Comparison of ENCODE assay signal across 1 cellular context in the genomic region with DNA sequence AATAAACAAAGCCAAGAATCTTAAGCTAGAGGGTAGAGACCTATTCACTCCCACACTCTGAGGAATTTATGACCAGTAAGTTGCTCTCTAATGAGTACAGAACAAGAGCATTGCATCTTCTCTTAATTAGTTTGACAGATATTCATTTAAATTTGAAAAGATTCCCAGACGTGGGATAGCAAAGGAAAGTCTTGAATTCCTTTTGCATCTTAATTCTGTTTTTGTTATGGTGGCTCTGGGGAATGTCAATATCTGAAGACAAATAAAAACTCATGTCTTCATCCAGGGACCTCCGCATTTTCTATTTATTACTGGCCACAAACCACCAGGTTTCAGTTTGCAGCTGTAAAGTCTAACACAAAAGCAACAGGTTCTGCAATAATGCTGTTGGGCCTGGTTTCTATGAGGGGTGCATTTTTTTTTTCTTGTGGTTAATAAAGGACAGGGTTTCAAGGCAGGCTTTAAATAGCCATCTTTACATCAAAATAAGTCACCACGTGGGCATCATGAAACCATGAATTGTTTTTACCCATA.
TF ChIP-seq lines count a peak whose summit lies in the region.

No MANE protein-coding gene starts in this region.

TF ChIP-seq in IMR-90, 13 proteins besides CTCF, POLR2A, EP300 and RAD21:
- TF ChIP-seq RFX5 (IDR thresholded peaks at IDR 0.05; ENCODE audit: low read depth, low read length) (no peak), BHLHE40 (IDR thresholded peaks at IDR 0.05; ENCODE audit: low read depth, low read length) (no peak), MXI1 (IDR thresholded peaks at IDR 0.05; ENCODE audit: borderline replicate concordance, low read depth, low read length) (no peak), NFE2L2 (IDR thresholded peaks at IDR 0.05; ENCODE audit: low read depth, low read length) (no peak), CHD1 (IDR thresholded peaks at IDR 0.05; ENCODE audit: low read depth, low read length) (no peak), FOS (IDR thresholded peaks at IDR 0.05; ENCODE audit: low read depth, low read length) (no peak), CEBPB (IDR thresholded peaks at IDR 0.05; ENCODE audit: low read depth, low read length) (no peak), SMC3 (IDR thresholded peaks at IDR 0.05; ENCODE audit: low read depth, low read length) (no peak)
- TF ChIP-seq, protein P1, sequence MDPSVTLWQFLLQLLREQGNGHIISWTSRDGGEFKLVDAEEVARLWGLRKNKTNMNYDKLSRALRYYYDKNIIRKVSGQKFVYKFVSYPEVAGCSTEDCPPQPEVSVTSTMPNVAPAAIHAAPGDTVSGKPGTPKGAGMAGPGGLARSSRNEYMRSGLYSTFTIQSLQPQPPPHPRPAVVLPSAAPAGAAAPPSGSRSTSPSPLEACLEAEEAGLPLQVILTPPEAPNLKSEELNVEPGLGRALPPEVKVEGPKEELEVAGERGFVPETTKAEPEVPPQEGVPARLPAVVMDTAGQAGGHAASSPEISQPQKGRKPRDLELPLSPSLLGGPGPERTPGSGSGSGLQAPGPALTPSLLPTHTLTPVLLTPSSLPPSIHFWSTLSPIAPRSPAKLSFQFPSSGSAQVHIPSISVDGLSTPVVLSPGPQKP (IDR thresholded peaks at IDR 0.05; ENCODE audit: borderline replicate concordance, low read depth, low read length) = no peak
- TF ChIP-seq, protein P2, sequence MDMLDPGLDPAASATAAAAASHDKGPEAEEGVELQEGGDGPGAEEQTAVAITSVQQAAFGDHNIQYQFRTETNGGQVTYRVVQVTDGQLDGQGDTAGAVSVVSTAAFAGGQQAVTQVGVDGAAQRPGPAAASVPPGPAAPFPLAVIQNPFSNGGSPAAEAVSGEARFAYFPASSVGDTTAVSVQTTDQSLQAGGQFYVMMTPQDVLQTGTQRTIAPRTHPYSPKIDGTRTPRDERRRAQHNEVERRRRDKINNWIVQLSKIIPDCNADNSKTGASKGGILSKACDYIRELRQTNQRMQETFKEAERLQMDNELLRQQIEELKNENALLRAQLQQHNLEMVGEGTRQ (IDR thresholded peaks at IDR 0.05; ENCODE audit: low read depth, low read length) = no peak
